ENCODE assay signal across 8 cellular contexts in genomic region chrX:49167740-49168108, GRCh38. TPM values are rescaled to one million over a fixed set of nuclear protein-coding genes. Genes with fewer than 3 reads are reported as not detected.
DNase-seq lines count a peak whose midpoint lies in the region; ATAC-seq and TF ChIP-seq lines count a peak whose summit lies in the region.

No MANE protein-coding gene starts in this region.

- H3K27ac Mint-ChIP-seq in natural killer cell treated with Interleukin-12 subunit alpha and Interleukin-12 subunit beta and Interleukin-15 and Interleukin-18, amount 100 ng/mL, for 72 hours = peak overlapping the region; percentile 92 to 95

- H3K9ac ChIP-seq in Loucy (ENCODE audit: low read depth, low read length, poor library complexity, severe bottlenecking) = peak overlapping the region; percentile 82

- no peaks in the 10 kb centered on the region for H3K9me3 ChIP-seq in Loucy (ENCODE audit: insufficient read depth, low read depth, low read length)

- peak overlapping the region; percentile 59 to 98 for H3K27ac ChIP-seq in coronary artery

- H3K27me3 ChIP-seq in BJ (ENCODE audit: control insufficient read depth, insufficient read depth, low read length) (no peaks in the 10 kb centered on the region), Loucy (ENCODE audit: insufficient read depth, low read length, poor library complexity, severe bottlenecking) (no peaks in the 10 kb centered on the region)

- H3K4me3 Mint-ChIP-seq in natural killer cell treated with Interleukin-12 subunit alpha and Interleukin-12 subunit beta and Interleukin-15 and Interleukin-18, amount 100 ng/mL, for 72 hours = peak overlapping the region; percentile 94

- H3F3A ChIP-seq in Loucy (ENCODE audit: low read depth) = peaks cover 8% of the 10 kb centered on the region; the same call in 1 of the 2 replicates

- TF ChIP-seq CTCF in BJ (IDR thresholded peaks at IDR 0.05; ENCODE audit: insufficient read depth, low read depth, low read length) (no peak), Loucy (conservative IDR thresholded peaks at IDR 0.05; ENCODE audit: low read length) (no peak), coronary artery (IDR thresholded peaks at IDR 0.05) (no peak)

- DNase-seq in BJ (ENCODE audit: low read depth) (no peak), coronary artery (ENCODE audit: low spot score) (no peak), Kasumi-1 (lab: John Stamatoyannopoulos, UW) (no peak), NCI-H2196 treated with DMSO at 0.1 percent for 48 hours (lab: John Stamatoyannopoulos, UW; ENCODE audit: unreplicated experiment) (no peak)
- DNase-seq in natural killer cell treated with Interleukin-12 subunit alpha and Interleukin-12 subunit beta and Interleukin-15 and Interleukin-18, amount 100 ng/mL, for 72 hours (ENCODE audit: low spot score) = no peak
- DNase-seq in stimulated activated CD4-positive, alpha-beta T cell treated with anti-CD3 and anti-CD28 coated beads, Interleukin-4, amount 100 ng/mL, for 24 hours = no peak

- H2AFZ ChIP-seq in Loucy (ENCODE audit: low read length) = no peak overlapping the region

- H3K36me3 Mint-ChIP-seq in natural killer cell treated with Interleukin-12 subunit alpha and Interleukin-12 subunit beta and Interleukin-15 and Interleukin-18, amount 100 ng/mL, for 72 hours = no peaks in the 10 kb centered on the region

- peaks cover 1% of the 10 kb centered on the region for H4K20me1 ChIP-seq in Loucy (ENCODE audit: insufficient read depth, low read length, poor library complexity, severe bottlenecking)

- H3K9me3 Mint-ChIP-seq in natural killer cell treated with Interleukin-12 subunit alpha and Interleukin-12 subunit beta and Interleukin-15 and Interleukin-18, amount 100 ng/mL, for 72 hours = no peaks in the 10 kb centered on the region

- peak overlapping the region; percentile 76 for H3K4me2 ChIP-seq in Loucy (ENCODE audit: low read depth, low read length, poor library complexity, severe bottlenecking)

- POLR2A ChIA-PET in BJ (lab: Charles Lee) = no interaction called here

- H3K27me3 Mint-ChIP-seq in natural killer cell treated with Interleukin-12 subunit alpha and Interleukin-12 subunit beta and Interleukin-15 and Interleukin-18, amount 100 ng/mL, for 72 hours = no peaks in the 10 kb centered on the region

- H3K4me3 ChIP-seq in BJ (ENCODE audit: low read depth, low read length) = peak overlapping the region; percentile 29; the same call in 1 of the 2 replicates
- peak overlapping the region; percentile 76 for H3K4me3 ChIP-seq in Loucy (ENCODE audit: low read length, poor library complexity, severe bottlenecking)
- H3K4me3 ChIP-seq in coronary artery = peak overlapping the region; percentile 67

- peaks cover 29 to 31% of the 10 kb centered on the region in 2 donors for H3K4me1 Mint-ChIP-seq in natural killer cell treated with Interleukin-12 subunit alpha and Interleukin-12 subunit beta and Interleukin-15 and Interleukin-18, amount 100 ng/mL, for 72 hours (ENCODE audit: low read depth in 2 of 2)

- H3K4me1 ChIP-seq in Loucy (ENCODE audit: insufficient read depth, low read length, poor library complexity, severe bottlenecking) = peaks cover 18% of the 10 kb centered on the region

- H3K36me3 ChIP-seq in BJ (ENCODE audit: control insufficient read depth, insufficient read depth, low read length) (no peaks in the 10 kb centered on the region), Loucy (ENCODE audit: insufficient read depth, low read length) (no peaks in the 10 kb centered on the region)

- CTCF ChIA-PET in BJ (lab: Yijun Ruan, JAX) = interaction anchor here (1.9 kb wide), 1 partner anchor 25 kb away, joined by 3 read pairs; no protein-coding TSS in a partner anchor

- peaks cover 4% of the 10 kb centered on the region for H3K79me2 ChIP-seq in Loucy (ENCODE audit: insufficient read depth, low read length)

- ATAC-seq in natural killer cell treated with Interleukin-12 subunit alpha and Interleukin-12 subunit beta and Interleukin-15 and Interleukin-18, amount 100 ng/mL, for 72 hours = no peak
- no peak for ATAC-seq in GM19397 (IDR thresholded peaks at IDR 0.05; ENCODE audit: unreplicated experiment)

- no peaks in the 10 kb centered on the region for H3K9me2 ChIP-seq in Loucy (replicated peaks; ENCODE audit: low read depth, low read length)

RNA-seq across cellular contexts. Expression of gene PLP2, which starts 4.0 kb away (rescaled TPM):
- 217 and 225 TPM in 2 replicates for polyA plus RNA-seq in BJ (2011; rRNA removed)
- polyA minus RNA-seq in BJ (2011; rRNA and poly(A)+ RNA removed) = 151 and 221 TPM in 2 replicates
- 10 to 100 TPM; 50.6 to 54.0 TPM for total RNA-seq in natural killer cell treated with Interleukin-12 subunit alpha and Interleukin-12 subunit beta and Interleukin-15 and Interleukin-18, amount 100 ng/mL, for 72 hours

RNA-seq across cellular contexts. Expression of gene MAGIX, which starts 5.2 kb away (rescaled TPM):
- 0.45 and 0.67 TPM in 2 replicates for polyA plus RNA-seq in BJ (2011; rRNA removed)
- 0.36 and 0.43 TPM in 2 replicates for polyA minus RNA-seq in BJ (2011; rRNA and poly(A)+ RNA removed)
- 1 to 10 TPM; 1.2 to 1.3 TPM for total RNA-seq in natural killer cell treated with Interleukin-12 subunit alpha and Interleukin-12 subunit beta and Interleukin-15 and Interleukin-18, amount 100 ng/mL, for 72 hours

RNA-seq across cellular contexts. Expression of gene PRICKLE3, which starts 18.4 kb away (rescaled TPM):
- 4.0 and 6.9 TPM in 2 replicates for polyA plus RNA-seq in BJ (2011; rRNA removed)
- polyA minus RNA-seq in BJ (2011; rRNA and poly(A)+ RNA removed) = 8.4 and 12.0 TPM in 2 replicates
- total RNA-seq in natural killer cell treated with Interleukin-12 subunit alpha and Interleukin-12 subunit beta and Interleukin-15 and Interleukin-18, amount 100 ng/mL, for 72 hours = 10 to 100 TPM; 13.1 to 16.0 TPM

RNA-seq across cellular contexts. Expression of gene SYP, which starts 32.3 kb away (rescaled TPM):
- 0.07 and 0.10 TPM in 2 replicates for polyA plus RNA-seq in BJ (2011; rRNA removed)
- polyA minus RNA-seq in BJ (2011; rRNA and poly(A)+ RNA removed) = not detected in 2 replicates
- 1 to 10 TPM in 1 of 2 donors, under 1 TPM in 1; 0.84 to 1.7 TPM for total RNA-seq in natural killer cell treated with Interleukin-12 subunit alpha and Interleukin-12 subunit beta and Interleukin-15 and Interleukin-18, amount 100 ng/mL, for 72 hours

RNA-seq across cellular contexts. Expression of gene GPKOW, which starts 44.2 kb away (rescaled TPM):
- polyA plus RNA-seq in BJ (2011; rRNA removed) = 28.2 and 33.1 TPM in 2 replicates
- 10.0 and 13.1 TPM in 2 replicates for polyA minus RNA-seq in BJ (2011; rRNA and poly(A)+ RNA removed)
- 10 to 100 TPM; 19.1 to 27.7 TPM for total RNA-seq in natural killer cell treated with Interleukin-12 subunit alpha and Interleukin-12 subunit beta and Interleukin-15 and Interleukin-18, amount 100 ng/mL, for 72 hours
